29 cellular contexts compared by ENCODE assay signal in genomic region chr4:62549601-62550000, GRCh38.
"Had no signal": no experiment of that assay in that cellular context is flagged by ENCODE, and none has a peak within 500 bp of the region (broad histone marks: within the 10 kb centered on the region; RNA-seq: fewer than 3 reads in every experiment).

No MANE protein-coding gene starts in this region.

- FAIRE-seq: pancreas had no signal

- H3K36me3 ChIP-seq: neutrophil, pancreas, right lobe of liver, sigmoid colon, spleen, suprapubic skin, tibial artery, transverse colon, upper lobe of right lung, uterus had no signal

- H3K9me3 ChIP-seq: neutrophil, pancreas, psoas muscle, right lobe of liver, sigmoid colon, suprapubic skin, testis, tibial artery, transverse colon, upper lobe of right lung, uterus had no signal

- H3K4me2 ChIP-seq: smooth muscle cell had no signal

- DNase-seq: naive thymus-derived CD8-positive, alpha-beta T cell; nephron progenitor cell; nucleus accumbens; pancreas; posterior cingulate gyrus; psoas muscle; right cardiac atrium; right lobe of liver; sigmoid colon; spleen; stimulated activated CD4-positive, alpha-beta T cell treated with anti-CD3 and anti-CD28 coated beads, Interleukin-12 subunit alpha, Interleukin-12 subunit beta, amount 100 ng/mL, for 4 hours; stimulated activated CD4-positive, alpha-beta T cell treated with anti-CD3 and anti-CD28 coated beads, Interleukin-1b, Interleukin-23, amount 100 ng/mL, for 48 hours; stimulated activated CD4-positive, alpha-beta T cell treated with anti-CD3 and anti-CD28 coated beads, Interleukin-4, amount 100 ng/mL, for 1 hour; stimulated activated CD4-positive, alpha-beta T cell treated with anti-CD3 and anti-CD28 coated beads, Interleukin-4, amount 100 ng/mL, for 4 hours; stimulated activated CD8-positive, alpha-beta memory T cell treated with anti-CD3 and anti-CD28 coated beads, Interleukin-4, amount 100 ng/mL, for 48 hours; stimulated activated naive CD4-positive, alpha-beta T cell; stimulated activated naive CD8-positive, alpha-beta T cell treated with anti-CD3 and anti-CD28 coated beads, Interleukin-15, amount 100 ng/mL, for 72 hours; stimulated activated naive CD8-positive, alpha-beta T cell treated with anti-CD3 and anti-CD28 coated beads, Interleukin-15, Interleukin-2, amounts not matched to agents 100 U/mL and 50 U/mL, for 24 hours; substantia nigra; testis; tibial artery; transverse colon; upper lobe of right lung; uterus had no signal

- ATAC-seq: naive thymus-derived CD8-positive, alpha-beta T cell; natural killer cell treated with Interleukin-12 subunit alpha and Interleukin-12 subunit beta and Interleukin-15 and Interleukin-18, amount 100 ng/mL, for 72 hours; pancreas; psoas muscle; right cardiac atrium; right lobe of liver; stimulated activated memory B cell treated with anti-CD40 and anti-IgM and Interleukin-4, amounts not matched to agents 10 μg/mL and 1 μg/mL and 100 μg/mL, for 72 hours; stimulated activated naive CD8-positive, alpha-beta T cell treated with anti-CD3 and anti-CD28 coated beads, Interleukin-15, amount 100 ng/mL, for 72 hours; stimulated activated naive CD8-positive, alpha-beta T cell treated with anti-CD3 and anti-CD28 coated beads, Interleukin-15, Interleukin-2, amounts not matched to agents 100 U/mL and 50 U/mL, for 24 hours; upper lobe of right lung had no signal

- H3K4me1 ChIP-seq: pancreas, psoas muscle, right lobe of liver, sigmoid colon, spleen, suprapubic skin, tibial artery, upper lobe of right lung, uterus had no signal

- H3K27ac ChIP-seq: neutrophil, pancreas, psoas muscle, right lobe of liver, sigmoid colon, spleen, suprapubic skin, tibial artery, upper lobe of right lung, uterus had no signal

- H3K27me3 ChIP-seq: neutrophil, pancreas, right lobe of liver, sigmoid colon, spleen, suprapubic skin, testis, tibial artery, transverse colon, upper lobe of right lung, uterus had no signal

- H3K4me3 ChIP-seq: pancreas, psoas muscle, right lobe of liver, sigmoid colon, smooth muscle cell, spleen, suprapubic skin, testis, tibial artery, transverse colon, upper lobe of right lung, uterus had no signal
